ENCODE assay signal across 9 cellular contexts in genomic region chr1:85884372-85885035, GRCh38.
A peak's percentile ranks its signal among the peaks of the same experiment; 100 is the strongest.
DNase-seq lines count a peak whose midpoint lies in the region; ATAC-seq and TF ChIP-seq lines count a peak whose summit lies in the region.
"Had no signal": no experiment of that assay in that cellular context is flagged by ENCODE, and none has a peak within 500 bp of the region (broad histone marks: within the 10 kb centered on the region; RNA-seq: fewer than 3 reads in every experiment).

No MANE protein-coding gene starts in this region.

- no peaks in the 10 kb centered on the region for H3K27me3 ChIP-seq in heart right ventricle
- no peaks in the 10 kb centered on the region for H3K27me3 ChIP-seq in heart left ventricle

- H3K9me3 ChIP-seq in heart right ventricle (no peaks in the 10 kb centered on the region), heart left ventricle (peaks cover 0 to 8% (median 0%) of the 10 kb centered on the region in 12 donors)

- no peak for ATAC-seq in heart right ventricle
- no peak for ATAC-seq in heart left ventricle
- ATAC-seq in GM18519 (IDR thresholded peaks at IDR 0.05; ENCODE audit: low FRiP score, unreplicated experiment), result no peak
- ATAC-seq in GM18511 (IDR thresholded peaks at IDR 0.05; ENCODE audit: unreplicated experiment), result no peak

- H3K4me1 ChIP-seq in heart right ventricle (no peaks in the 10 kb centered on the region), heart left ventricle (no peaks in the 10 kb centered on the region)

- H3K27me3 Mint-ChIP-seq in glutamatergic neuron (ENCODE audit: unreplicated experiment), result no peaks in the 10 kb centered on the region

- intact Hi-C loops in heart right ventricle (cut with DNase I), result loop anchor here in 2 of 10 donors (5.0 to 10.0 kb wide), 2 partner anchors 577 to 580 kb away; no protein-coding TSS in a partner anchor
- intact Hi-C loops in heart left ventricle (cut with DNase I), result loop anchor here in 2 of 10 donors (10.0 kb wide), 1 partner anchor 580 kb away; no protein-coding TSS in a partner anchor

- TF ChIP-seq POLR2A in heart left ventricle (IDR thresholded peaks at IDR 0.05), result no peak

- H3K9me3 Mint-ChIP-seq in glutamatergic neuron (ENCODE audit: unreplicated experiment), result no peaks in the 10 kb centered on the region

- H3K27ac ChIP-seq in heart right ventricle, result no peak overlapping the region
- no peak overlapping the region for H3K27ac ChIP-seq in heart left ventricle

- no peak overlapping the region for H3K4me3 Mint-ChIP-seq in glutamatergic neuron (ENCODE audit: unreplicated experiment)

- H3K4me1 Mint-ChIP-seq in glutamatergic neuron (ENCODE audit: low read depth, unreplicated experiment), result no peaks in the 10 kb centered on the region

- WGBS in heart right ventricle, 2 donors, result 30 to 48% methylated on average over 1 of the region's 1 CpG
- 29 to 59% (median 45%) methylated on average over 1 of the region's 1 CpG for WGBS in heart left ventricle, 4 donors

- no peaks in the 10 kb centered on the region for H3K36me3 ChIP-seq in heart right ventricle
- H3K36me3 ChIP-seq in heart left ventricle, result no peaks in the 10 kb centered on the region

- H3K36me3 Mint-ChIP-seq in glutamatergic neuron (ENCODE audit: unreplicated experiment), result no peaks in the 10 kb centered on the region

- no peak overlapping the region for H3K27ac Mint-ChIP-seq in glutamatergic neuron (ENCODE audit: unreplicated experiment)

- no peak overlapping the region for H3K4me3 ChIP-seq in heart right ventricle
- H3K4me3 ChIP-seq in heart left ventricle, result no peak overlapping the region

- TF ChIP-seq CTCF in heart right ventricle (IDR thresholded peaks at IDR 0.05), result peak in 6 of 9 donors; percentile 26 to 43 (median 30)
- peak in 5 of 12 donors; percentile 16 to 44 (median 38) for TF ChIP-seq CTCF in heart left ventricle (IDR thresholded peaks at IDR 0.05)
- peak; percentile 69 for TF ChIP-seq CTCF in glutamatergic neuron (IDR thresholded peaks at IDR 0.05; ENCODE audit: partially characterized antibody, unreplicated experiment)

- DNase-seq in heart right ventricle (no peak), heart left ventricle (no peak), SK-N-DZ (ENCODE audit: low spot score) (peak; percentile 1), glutamatergic neuron (no peak), medulla oblongata (ENCODE audit: extremely low spot score) (no peak), NCI-H187 (lab: John Stamatoyannopoulos, UW) (no peak)
- DNase-seq: DMS79 treated with DMSO at 0.1 percent for 48 hours had no signal
